In the genomic region with DNA sequence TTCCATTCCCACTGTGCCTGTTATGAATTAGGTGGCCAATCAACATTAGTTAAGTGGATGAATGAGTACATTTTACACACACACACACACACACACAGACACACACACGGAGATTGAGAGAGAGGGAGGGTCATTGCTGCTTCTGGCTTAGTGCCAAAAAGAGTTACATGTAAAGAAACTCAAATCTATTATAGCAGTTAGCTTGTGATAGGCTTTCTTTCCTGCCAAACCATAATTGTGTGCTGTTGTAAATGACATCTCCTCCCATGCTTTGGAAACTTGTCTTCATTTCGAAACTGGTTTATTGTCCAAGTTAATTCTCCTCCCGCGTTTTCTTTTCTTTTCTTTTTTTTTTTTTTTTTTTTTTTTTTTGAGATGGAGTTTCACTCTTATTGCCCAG, we compare ENCODE assay signal across 28 cellular contexts. TPM values are rescaled to one million over a fixed set of nuclear protein-coding genes. Genes with fewer than 3 reads are reported as not detected.
"Had no signal": no experiment of that assay in that cellular context is flagged by ENCODE, and none has a peak within 500 bp of the region (broad histone marks: within the 10 kb centered on the region; RNA-seq: fewer than 3 reads in every experiment).

No MANE protein-coding gene starts in this region.

- H3K4me3 ChIP-seq: adrenal gland, Peyer's patch had no signal

- H3K9me3 Mint-ChIP-seq: activated CD8-positive, alpha-beta T cell treated with anti-CD3 and anti-CD28 coated beads for 36 hours; activated naive CD8-positive, alpha-beta T cell treated with anti-CD3 and anti-CD28 coated beads, Interleukin-2, amount 10 ng/mL, durations not matched to agents 7 days and 5 days; activated T-helper 2 cell treated with anti-CD3 and anti-CD28 coated beads, Interferon-gamma antibody, Interleukin-2, Interleukin-4, amounts not matched to agents 10 μg/mL and 5 μg/mL and 100 μg/mL, durations not matched to agents 14 hours and 24 hours and 36 hours; T-helper 1 cell treated with Interleukin-12 subunit alpha and Interleukin-12 subunit beta and Interleukin-4 antibody, amounts not matched to agents 30 μg/mL and 1 μg/mL, for 36 hours had no signal

- H3K4me3 Mint-ChIP-seq: activated CD8-positive, alpha-beta T cell treated with anti-CD3 and anti-CD28 coated beads for 36 hours; activated naive CD8-positive, alpha-beta T cell treated with anti-CD3 and anti-CD28 coated beads, Interleukin-2, amount 10 ng/mL, durations not matched to agents 7 days and 5 days; activated T-cell treated with anti-CD3 and anti-CD28 coated beads, Interleukin-2, amount 50 U/mL, for 72 hours; T-helper 1 cell treated with Interleukin-12 subunit alpha and Interleukin-12 subunit beta and Interleukin-4 antibody, amounts not matched to agents 30 μg/mL and 1 μg/mL, for 36 hours had no signal

- H3K27ac ChIP-seq: adrenal gland, Peyer's patch, RWPE1 had no signal

- H3K4me1 Mint-ChIP-seq: activated naive CD8-positive, alpha-beta T cell treated with anti-CD3 and anti-CD28 coated beads, Interleukin-2, amount 10 ng/mL, durations not matched to agents 7 days and 5 days had no signal

- H3K36me3 Mint-ChIP-seq: activated naive CD8-positive, alpha-beta T cell treated with anti-CD3 and anti-CD28 coated beads, Interleukin-2, amount 10 ng/mL, durations not matched to agents 7 days and 5 days had no signal

- H3K4me1 ChIP-seq: adrenal gland, Peyer's patch had no signal

- H3K9me3 ChIP-seq: adrenal gland, Peyer's patch had no signal

- H3K27me3 ChIP-seq: adrenal gland, Peyer's patch had no signal

- DNase-seq: activated CD4-positive, alpha-beta T cell treated with anti-CD3 and anti-CD28 coated beads for 4 hours; activated CD8-positive, alpha-beta memory T cell treated with anti-CD3 and anti-CD28 coated beads, Interleukin-2, amount 50 U/mL, for 4 hours; activated CD8-positive, alpha-beta T cell treated with anti-CD3 and anti-CD28 coated beads for 36 hours; activated gamma-delta T cell treated with Interleukin-2 at 50 U/mL for 16 hours; activated naive CD4-positive, alpha-beta T cell treated with anti-CD3 and anti-CD28 coated beads, Interleukin-2, amount 50 U/mL, for 16 hours; activated naive CD8-positive, alpha-beta T cell treated with anti-CD3 and anti-CD28 coated beads, Interleukin-2, amount 10 ng/mL, durations not matched to agents 7 days and 5 days; activated T-cell treated with anti-CD3 and anti-CD28 coated beads, Interleukin-2, amount 50 U/mL, for 72 hours; adrenal gland; anterior cingulate cortex; caudate nucleus; KG1; NCI-H1092; NCI-H1436; NCI-H1694 treated with DMSO at 0.1 percent for 48 hours; NCI-H2029 treated with DMSO at 0.1 percent for 48 hours; NCI-H345; NCI-H510A; NCI-H526 treated with DMSO at 0.1 percent for 48 hours; NK-92 treated with Interleukin-12 subunit alpha and Interleukin-12 subunit beta, amount 100 ng/mL, for 24 hours; Peyer's patch; SHP77 treated with DMSO at 0.1 percent for 48 hours had no signal

- H3K27ac Mint-ChIP-seq: activated CD8-positive, alpha-beta T cell treated with anti-CD3 and anti-CD28 coated beads for 36 hours; activated naive CD8-positive, alpha-beta T cell treated with anti-CD3 and anti-CD28 coated beads, Interleukin-2, amount 10 ng/mL, durations not matched to agents 7 days and 5 days; activated T-cell treated with anti-CD3 and anti-CD28 coated beads, Interleukin-2, amount 50 U/mL, for 72 hours; activated T-helper 2 cell treated with anti-CD3 and anti-CD28 coated beads, Interferon-gamma antibody, Interleukin-2, Interleukin-4, amounts not matched to agents 10 μg/mL and 5 μg/mL and 100 μg/mL, durations not matched to agents 14 hours and 24 hours and 36 hours; T-helper 1 cell treated with Interleukin-12 subunit alpha and Interleukin-12 subunit beta and Interleukin-4 antibody, amounts not matched to agents 30 μg/mL and 1 μg/mL, for 36 hours had no signal

- H3K36me3 ChIP-seq: adrenal gland, Peyer's patch had no signal

RNA-seq across cellular contexts. Expression of a gene that starts 1.4 kb away (rescaled TPM):
- total RNA-seq: activated CD8-positive, alpha-beta T cell treated with anti-CD3 and anti-CD28 coated beads for 36 hours; activated naive CD8-positive, alpha-beta T cell treated with anti-CD3 and anti-CD28 coated beads, Interleukin-2, amount 10 ng/mL, durations not matched to agents 7 days and 5 days; activated T-cell treated with anti-CD3 and anti-CD28 coated beads, Interleukin-2, amount 50 U/mL, for 72 hours; activated T-helper 2 cell treated with anti-CD3 and anti-CD28 coated beads, Interferon-gamma antibody, Interleukin-2, Interleukin-4, amounts not matched to agents 10 μg/mL and 5 μg/mL and 100 μg/mL, durations not matched to agents 14 hours and 24 hours and 36 hours; adrenal gland; cerebellum; LHCN-M2; M059J; Peyer's patch; SK-MEL-5 had no signal

RNA-seq across cellular contexts. Expression of a gene that starts 36.3 kb away (rescaled TPM):
- total RNA-seq: activated naive CD8-positive, alpha-beta T cell treated with anti-CD3 and anti-CD28 coated beads, Interleukin-2, amount 10 ng/mL, durations not matched to agents 7 days and 5 days had no signal
